1 cellular context compared by ENCODE assay signal in genomic region chr5:135320718-135321484, GRCh38.
A peak's percentile ranks its signal among the peaks of the same experiment; 100 is the strongest.
TF ChIP-seq lines count a peak whose summit lies in the region.

No MANE protein-coding gene starts in this region.

TF ChIP-seq in HepG2, 621 proteins besides CTCF, POLR2A, EP300 and RAD21 (continued from another document):
- TF ChIP-seq ZBTB4 (CRISPR knock-in tag; IDR thresholded peaks at IDR 0.05; ENCODE audit: borderline replicate concordance) (0 out of 2 replicates have a peak, but pooled peaks have one; percentile 19), IRX3 (CRISPR knock-in tag; IDR thresholded peaks at IDR 0.05; ENCODE audit: borderline replicate concordance, low read depth) (no peak), TAF15 (IDR thresholded peaks at IDR 0.05; ENCODE audit: low read depth, low read length, poor library complexity, severe bottlenecking) (no peak), ARNT2 (CRISPR knock-in tag; IDR thresholded peaks at IDR 0.05; ENCODE audit: low read depth) (no peak), DMAP1 (CRISPR knock-in tag; IDR thresholded peaks at IDR 0.05) (no peak), MBNL3 (CRISPR knock-in tag; conservative IDR thresholded peaks at IDR 0.05) (no peak), RARG (CRISPR knock-in tag; IDR thresholded peaks at IDR 0.05; ENCODE audit: low read depth) (no peak), ZNF740 (CRISPR knock-in tag; IDR thresholded peaks at IDR 0.05) (no peak), ATAD3A (CRISPR knock-in tag; IDR thresholded peaks at IDR 0.05) (no peak), ZBTB38 (CRISPR knock-in tag; IDR thresholded peaks at IDR 0.05) (peak; percentile 63; the same call in 1 of the 2 replicates), ZNF12 (CRISPR knock-in tag; IDR thresholded peaks at IDR 0.05) (peak; percentile 93), U2AF2 (IDR thresholded peaks at IDR 0.05; ENCODE audit: low read depth, low read length) (no peak), ZNF691 (CRISPR knock-in tag; IDR thresholded peaks at IDR 0.05; ENCODE audit: borderline replicate concordance, low read depth) (no peak), REST (IDR thresholded peaks at IDR 0.05; ENCODE audit: borderline replicate concordance in 1 of 2, low read depth in 1 of 2, low read length in 2 of 2) (no peak), STAT5B (CRISPR knock-in tag; IDR thresholded peaks at IDR 0.05) (no peak), CENPBD1 (CRISPR knock-in tag; IDR thresholded peaks at IDR 0.05; ENCODE audit: borderline replicate concordance, low read depth) (no peak), RFXANK (CRISPR knock-in tag; IDR thresholded peaks at IDR 0.05) (no peak)
